In genomic region chr11:12183827-12184620, GRCh38 we compare ENCODE assay signal across 24 cellular contexts.
DNase-seq lines count a peak whose midpoint lies in the region; ATAC-seq, FAIRE-seq and TF ChIP-seq lines count a peak whose summit lies in the region.
"Had no signal": no experiment of that assay in that cellular context is flagged by ENCODE, and none has a peak within 500 bp of the region (broad histone marks: within the 10 kb centered on the region; RNA-seq: fewer than 3 reads in every experiment).

No MANE protein-coding gene starts in this region.

- H2BK12ac ChIP-seq in trophoblast cell (ENCODE audit: low read length), result peak overlapping the region; percentile 93

- no peak for TF ChIP-seq EP300 in A549 (IDR thresholded peaks at IDR 0.05)

- peaks cover 57% of the 10 kb centered on the region for H3K4me1 ChIP-seq in A549
- no peaks in the 10 kb centered on the region for H3K4me1 ChIP-seq in HEK293 (ENCODE audit: control insufficient read depth, insufficient read depth, low read length)
- H3K4me1 ChIP-seq in trophoblast cell (ENCODE audit: control insufficient read depth in 1 of 2, insufficient read depth in 2 of 2, low read length in 2 of 2), result peaks cover 26 to 28% of the 10 kb centered on the region in 2 experiments

- ATAC-seq in A549 (no peak), GM21526 (IDR thresholded peaks at IDR 0.05; ENCODE audit: low FRiP score, unreplicated experiment) (no peak)
- ATAC-seq: upper lobe of right lung, WTC11 had no signal

- no peaks in the 10 kb centered on the region for H3K9me3 Mint-ChIP-seq in progenitor cell of endocrine pancreas (ENCODE audit: low read depth)
- H3K9me3 Mint-ChIP-seq: activated CD4-positive, alpha-beta memory T cell treated with anti-CD3 and anti-CD28 coated beads, Interleukin-2, amount 10 ng/mL, durations not matched to agents 7 days and 5 days; activated naive CD4-positive, alpha-beta T cell treated with anti-CD3 and anti-CD28 coated beads, Interleukin-2, amount 50 U/mL, for 24 hours; activated T-cell treated with anti-CD3 and anti-CD28 coated beads, Interleukin-2, amount 50 U/mL, for 24 hours; brain; immature natural killer cell; memory B cell; WTC11 had no signal

- H2AK5ac ChIP-seq in trophoblast cell (ENCODE audit: low read length), result peak overlapping the region; percentile 79

- H3K79me2 ChIP-seq in trophoblast cell (ENCODE audit: control insufficient read depth, insufficient read depth, low read length, poor library complexity), result peaks cover 8% of the 10 kb centered on the region

- DNase-seq in A549 (ENCODE audit: low read depth in 1 of 2, low spot score in 1 of 2), result no peak
- no peak for DNase-seq in coronary artery (ENCODE audit: low spot score)
- peak; percentile 78 to 83 for DNase-seq in trophoblast cell
- DNase-seq in progenitor cell of endocrine pancreas (ENCODE audit: low spot score, unreplicated experiment), result no peak
- DNase-seq in nucleus accumbens (lab: John Stamatoyannopoulos, UW), result no peak
- no peak for DNase-seq in COLO829 (ENCODE audit: low spot score)
- DNase-seq: activated CD4-positive, alpha-beta memory T cell treated with anti-CD3 and anti-CD28 coated beads, Interleukin-2, amount 10 ng/mL, durations not matched to agents 7 days and 5 days; activated T-cell treated with anti-CD3 and anti-CD28 coated beads, Interleukin-2, amount 50 U/mL, for 24 hours; erythroblast; head of caudate nucleus; immature natural killer cell; KG1; NCI-H187 treated with DMSO at 0.1 percent for 48 hours; NCI-H345; psoas muscle; SHP77; stimulated activated naive CD4-positive, alpha-beta T cell; upper lobe of right lung had no signal

- H3K27me3 Mint-ChIP-seq in progenitor cell of endocrine pancreas, result no peaks in the 10 kb centered on the region
- H3K27me3 Mint-ChIP-seq: activated CD4-positive, alpha-beta memory T cell treated with anti-CD3 and anti-CD28 coated beads, Interleukin-2, amount 10 ng/mL, durations not matched to agents 7 days and 5 days; activated naive CD4-positive, alpha-beta T cell treated with anti-CD3 and anti-CD28 coated beads, Interleukin-2, amount 50 U/mL, for 24 hours; activated T-cell treated with anti-CD3 and anti-CD28 coated beads, Interleukin-2, amount 50 U/mL, for 24 hours had no signal

- no peak for FAIRE-seq in A549 (lab: Jason Lieb, UNC)

- H4K12ac ChIP-seq in trophoblast cell (ENCODE audit: low read depth, low read length), result no peak overlapping the region

- H3K27ac ChIP-seq in A549 (peak overlapping the region; percentile 77 to 83), HEK293 (ENCODE audit: extremely low read depth, low read depth, low read length) (no peak overlapping the region), coronary artery (peak overlapping the region; percentile 17 to 79), trophoblast cell (ENCODE audit: low read depth, low read length) (peak overlapping the region; percentile 87)
- H3K27ac ChIP-seq: upper lobe of right lung had no signal

- POLR2A ChIA-PET in A549 (lab: Yijun Ruan, JAX), result interaction anchor here (0.7 kb wide), 1 partner anchor 55 kb away, joined by 3 read pairs; no protein-coding TSS in a partner anchor
- POLR2A ChIA-PET in HEK293 (lab: Yijun Ruan, JAX), result interaction anchor here (1.3 kb wide), 1 partner anchor 36 kb away, joined by 6 read pairs; no protein-coding TSS in a partner anchor

- peaks cover 18% of the 10 kb centered on the region for H3K4me1 Mint-ChIP-seq in progenitor cell of endocrine pancreas (ENCODE audit: low read depth)
- H3K4me1 Mint-ChIP-seq: WTC11 had no signal

- no peak overlapping the region for H3K4me3 Mint-ChIP-seq in progenitor cell of endocrine pancreas (ENCODE audit: low read depth)
- H3K4me3 Mint-ChIP-seq: activated CD4-positive, alpha-beta memory T cell treated with anti-CD3 and anti-CD28 coated beads, Interleukin-2, amount 10 ng/mL, durations not matched to agents 7 days and 5 days; activated naive CD4-positive, alpha-beta T cell treated with anti-CD3 and anti-CD28 coated beads, Interleukin-2, amount 50 U/mL, for 24 hours; activated T-cell treated with anti-CD3 and anti-CD28 coated beads, Interleukin-2, amount 50 U/mL, for 24 hours; brain; immature natural killer cell; memory B cell; WTC11 had no signal

- H3K27me3 ChIP-seq in trophoblast cell (ENCODE audit: insufficient read depth, low read length), result no peaks in the 10 kb centered on the region
- H3K27me3 ChIP-seq: upper lobe of right lung had no signal

- TF ChIP-seq RAD21 in A549 (conservative IDR thresholded peaks at IDR 0.05 in 1 of 2, IDR thresholded peaks at IDR 0.05 in 1 of 2), result no peak

- H3K4me2 ChIP-seq in A549 (no peak overlapping the region), trophoblast cell (ENCODE audit: low read length) (no peak overlapping the region)

- H3K36me3 Mint-ChIP-seq in progenitor cell of endocrine pancreas (ENCODE audit: insufficient read depth), result no peaks in the 10 kb centered on the region
- H3K36me3 Mint-ChIP-seq: activated naive CD4-positive, alpha-beta T cell treated with anti-CD3 and anti-CD28 coated beads, Interleukin-2, amount 50 U/mL, for 24 hours; brain; memory B cell; WTC11 had no signal

- H3K27ac Mint-ChIP-seq in progenitor cell of endocrine pancreas, result no peak overlapping the region
- H3K27ac Mint-ChIP-seq: activated CD4-positive, alpha-beta memory T cell treated with anti-CD3 and anti-CD28 coated beads, Interleukin-2, amount 10 ng/mL, durations not matched to agents 7 days and 5 days; activated naive CD4-positive, alpha-beta T cell treated with anti-CD3 and anti-CD28 coated beads, Interleukin-2, amount 50 U/mL, for 24 hours; activated T-cell treated with anti-CD3 and anti-CD28 coated beads, Interleukin-2, amount 50 U/mL, for 24 hours; memory B cell; WTC11 had no signal

- TF ChIP-seq CTCF in A549 (IDR thresholded peaks at IDR 0.05), result no peak
- TF ChIP-seq CTCF in HEK293 (tag by site-specific recombination; IDR thresholded peaks at IDR 0.05), result no peak
- no peak for TF ChIP-seq CTCF in coronary artery (IDR thresholded peaks at IDR 0.05)
- TF ChIP-seq CTCF in progenitor cell of endocrine pancreas (IDR thresholded peaks at IDR 0.05; ENCODE audit: unreplicated experiment), result no peak

- H3K36me3 ChIP-seq in HEK293 (ENCODE audit: control insufficient read depth in 2 of 2, insufficient read depth in 1 of 2, low read length in 2 of 2) (no peaks in the 10 kb centered on the region), trophoblast cell (ENCODE audit: control insufficient read depth in 1 of 2, insufficient read depth in 2 of 2, low read length in 2 of 2) (peaks cover 0 to 3% of the 10 kb centered on the region in 2 experiments)

- no peak overlapping the region for H3K9ac ChIP-seq in trophoblast cell (ENCODE audit: low read length)

- no peak overlapping the region for H3K23ac ChIP-seq in trophoblast cell (ENCODE audit: low read length)

- peak overlapping the region; percentile 40 for H4K8ac ChIP-seq in trophoblast cell (ENCODE audit: low read depth, low read length)

- H3K14ac ChIP-seq in trophoblast cell (ENCODE audit: low read length), result peak overlapping the region; percentile 85

- H2AFZ ChIP-seq in trophoblast cell (ENCODE audit: insufficient read depth, low read length, poor library complexity), result peak overlapping the region; percentile 8

- H2BK5ac ChIP-seq in trophoblast cell (ENCODE audit: low read depth, low read length, poor library complexity), result peak overlapping the region; percentile 74

- no peak for TF ChIP-seq POLR2A in A549 (IDR thresholded peaks at IDR 0.05; ENCODE audit: low read length)

- peak overlapping the region; percentile 80 for H2BK120ac ChIP-seq in trophoblast cell (ENCODE audit: insufficient read depth, low read length, poor library complexity)

- peak overlapping the region; percentile 48 for H3K18ac ChIP-seq in trophoblast cell (ENCODE audit: low read length)

- H3K4me3 ChIP-seq in A549, result no peak overlapping the region
- H3K4me3 ChIP-seq in HEK293 (ENCODE audit: low read depth, low read length), result no peak overlapping the region
- no peak overlapping the region for H3K4me3 ChIP-seq in coronary artery
- H3K4me3 ChIP-seq in trophoblast cell (ENCODE audit: low read depth, low read length), result no peak overlapping the region
- H3K4me3 ChIP-seq: psoas muscle, upper lobe of right lung had no signal

- H3K79me1 ChIP-seq in trophoblast cell (ENCODE audit: low read length), result peaks cover 32% of the 10 kb centered on the region

- CTCF ChIA-PET in A549 (lab: Yijun Ruan, JAX), result interaction anchor here (0.6 to 2.5 kb wide), 10 partner anchors 11 to 1282 kb away, joined by 3 to 12 read pairs (median 3); no protein-coding TSS in a partner anchor
- CTCF ChIA-PET in HEK293 (lab: Yijun Ruan, JAX), result interaction anchor here (0.5 to 2.1 kb wide), 3 partner anchors 15 to 776 kb away, joined by 3 to 5 read pairs (median 3); no protein-coding TSS in a partner anchor

- 89% methylated on average over 12 of the region's 12 CpGs for WGBS in A549 (ENCODE audit: missing lambda C conversion rate)
- no CpG with 5 or more reads among the region's 12 CpGs for WGBS in trophoblast cell (ENCODE audit: extremely low coverage, insufficient coverage, insufficient read length)

- H3K9me3 ChIP-seq in A549 (no peaks in the 10 kb centered on the region), HEK293 (ENCODE audit: control insufficient read depth, insufficient read depth, low read depth, low read length) (no peaks in the 10 kb centered on the region), trophoblast cell (ENCODE audit: insufficient read depth, low read depth, low read length) (no peaks in the 10 kb centered on the region)
- H3K9me3 ChIP-seq: psoas muscle, upper lobe of right lung had no signal

- H3K4ac ChIP-seq in trophoblast cell (ENCODE audit: low read depth, low read length), result peak overlapping the region; percentile 64

- H4K91ac ChIP-seq in trophoblast cell (ENCODE audit: low read depth, low read length), result peak overlapping the region; percentile 93

TF ChIP-seq in A549, 52 proteins besides CTCF, POLR2A, EP300 and RAD21 (continues in another document):
- no peak for TF ChIP-seq CBX8 (IDR thresholded peaks at IDR 0.05)
- TF ChIP-seq ZNF302 (CRISPR knock-in tag; IDR thresholded peaks at IDR 0.05), result no peak
- no peak for TF ChIP-seq RNF2 (IDR thresholded peaks at IDR 0.05; ENCODE audit: borderline replicate concordance, low read depth)
- TF ChIP-seq HOXB13 (CRISPR knock-in tag; IDR thresholded peaks at IDR 0.05; ENCODE audit: low read depth), result no peak
- TF ChIP-seq BHLHE40 (IDR thresholded peaks at IDR 0.05; ENCODE audit: low read depth, low read length), result no peak
- TF ChIP-seq SMC3 (IDR thresholded peaks at IDR 0.05), result no peak
- TF ChIP-seq HOXB5 (CRISPR knock-in tag; IDR thresholded peaks at IDR 0.05), result no peak

TF ChIP-seq in HEK293, 187 proteins besides CTCF, POLR2A, EP300 and RAD21 (continues in another document):
- TF ChIP-seq ZNF768 (tag by site-specific recombination; IDR thresholded peaks at IDR 0.05) (0 out of 2 replicates have a peak, but pooled peaks have one; percentile 20), ZNF121 (tag by site-specific recombination; IDR thresholded peaks at IDR 0.05) (0 out of 2 replicates have a peak, but pooled peaks have one; percentile 32)

Comparison
In these comparisons a context has a peak if more than half of its experiments do, and no peak if none do; other contexts are left out.
1. DNase-seq: peak in trophoblast cell (2 of 2); none in A549 (0 of 2), coronary artery (single experiment), progenitor cell of endocrine pancreas (single experiment), nucleus accumbens (0 of 56) and COLO829 (single experiment).